Comparison of ENCODE assay signal across 21 cellular contexts in genomic region chr14:105888784-105889665, GRCh38.
DNase-seq lines count a peak whose midpoint lies in the region; ATAC-seq and TF ChIP-seq lines count a peak whose summit lies in the region.
"Had no signal": no experiment of that assay in that cellular context is flagged by ENCODE, and none has a peak within 500 bp of the region (broad histone marks: within the 10 kb centered on the region; RNA-seq: fewer than 3 reads in every experiment).

No MANE protein-coding gene starts in this region.

- ATAC-seq in left lung (no peak), GM21619 (IDR thresholded peaks at IDR 0.05; ENCODE audit: unreplicated experiment) (no peak)

- H3K27ac ChIP-seq in left lung (no peak overlapping the region), suprapubic skin (no peak overlapping the region)
- H3K27ac ChIP-seq: cardiac muscle cell, SJSA1, thoracic aorta had no signal

- CTCF ChIA-PET in Calu3 (lab: Charles Lee), result no interaction called here

- intact Hi-C loops in left lung (cut with DNase I) (no loop called here), Calu3 (cut with micrococcal nuclease; ENCODE audit: unreplicated experiment) (no loop called here)

- no peaks in the 10 kb centered on the region for H3K36me3 ChIP-seq in left lung
- H3K36me3 ChIP-seq in suprapubic skin, result no peaks in the 10 kb centered on the region
- H3K36me3 ChIP-seq: cardiac muscle cell, SJSA1, thoracic aorta had no signal

- TF ChIP-seq EP300 in suprapubic skin (IDR thresholded peaks at IDR 0.05), result no peak

- H3K4me1 Mint-ChIP-seq in IgD-negative memory B cell (no peaks in the 10 kb centered on the region), Calu3 (ENCODE audit: low read depth, unreplicated experiment) (no peaks in the 10 kb centered on the region)

- no peaks in the 10 kb centered on the region for H3K4me1 ChIP-seq in left lung
- no peaks in the 10 kb centered on the region for H3K4me1 ChIP-seq in suprapubic skin
- H3K4me1 ChIP-seq: SJSA1 had no signal

- H3K9me3 Mint-ChIP-seq in IgD-negative memory B cell (no peaks in the 10 kb centered on the region), Calu3 (ENCODE audit: low read depth, unreplicated experiment) (no peaks in the 10 kb centered on the region)
- H3K9me3 Mint-ChIP-seq: CD4-positive, CD25-positive, alpha-beta regulatory T cell; T-helper 2 cell treated with Interferon-gamma antibody and Interleukin-4, amounts not matched to agents 5 μg/mL and 100 μg/mL, for 36 hours had no signal

- no peaks in the 10 kb centered on the region for H3K36me3 Mint-ChIP-seq in IgD-negative memory B cell
- H3K36me3 Mint-ChIP-seq in Calu3 (ENCODE audit: insufficient read depth, unreplicated experiment), result no peaks in the 10 kb centered on the region
- H3K36me3 Mint-ChIP-seq: CD4-positive, CD25-positive, alpha-beta regulatory T cell had no signal

- H3K4me3 Mint-ChIP-seq in IgD-negative memory B cell (peak overlapping the region in 3 of 4 donors; percentile 70 to 92 (median 78)), Calu3 (ENCODE audit: low read depth, unreplicated experiment) (no peak overlapping the region)
- H3K4me3 Mint-ChIP-seq: CD4-positive, CD25-positive, alpha-beta regulatory T cell; T-helper 2 cell treated with Interferon-gamma antibody and Interleukin-4, amounts not matched to agents 5 μg/mL and 100 μg/mL, for 36 hours had no signal

- H3K27ac Mint-ChIP-seq in IgD-negative memory B cell (peak overlapping the region in 1 of 3 donors; percentile 63), Calu3 (ENCODE audit: unreplicated experiment) (no peak overlapping the region)
- H3K27ac Mint-ChIP-seq: progenitor cell of endocrine pancreas had no signal

- H3K27me3 Mint-ChIP-seq in IgD-negative memory B cell (no peaks in the 10 kb centered on the region), Calu3 (ENCODE audit: unreplicated experiment) (peaks cover 45% of the 10 kb centered on the region)
- H3K27me3 Mint-ChIP-seq: progenitor cell of endocrine pancreas had no signal

- H3K27me3 ChIP-seq in left lung (peaks cover 0 to 36% of the 10 kb centered on the region in 2 donors), suprapubic skin (no peaks in the 10 kb centered on the region)
- H3K27me3 ChIP-seq: cardiac muscle cell, SJSA1 had no signal

- TF ChIP-seq CTCF in left lung (IDR thresholded peaks at IDR 0.05) (no peak), suprapubic skin (IDR thresholded peaks at IDR 0.05) (no peak), Calu3 (IDR thresholded peaks at IDR 0.05; ENCODE audit: unreplicated experiment) (no peak)

- 83% methylated on average over 8 of the region's 20 CpGs for WGBS in suprapubic skin

- H3K9me3 ChIP-seq in left lung (no peaks in the 10 kb centered on the region), suprapubic skin (no peaks in the 10 kb centered on the region)
- H3K9me3 ChIP-seq: SJSA1, thoracic aorta had no signal

- no TSS peak for BruUV-seq in Calu3 (replicated peaks; lab: Mats Ljungman, UMichigan)

- DNase-seq in activated T-cell treated with anti-CD3 and anti-CD28 coated beads, Interleukin-2, amount 50 U/mL, for 48 hours, result peak; percentile 12 to 13
- DNase-seq in activated T-cell treated with anti-CD3 and anti-CD28 coated beads for 4 hours, result no peak
- DNase-seq in left lung, result peak; percentile 19 to 25
- DNase-seq in suprapubic skin (ENCODE audit: low spot score in 2 of 2), result peak; percentile 33 to 49
- no peak for DNase-seq in Calu3
- no peak for DNase-seq in dermis blood vessel endothelial cell
- DNase-seq: ACHN; CD4-positive, CD25-positive, alpha-beta regulatory T cell; DMS153; effector memory CD4-positive, alpha-beta T cell; GOT3; NCI-H1417; NCI-H2171 had no signal

- no peak for TF ChIP-seq POLR2A in suprapubic skin (IDR thresholded peaks at IDR 0.05)

- no peak overlapping the region for H3K4me3 ChIP-seq in left lung
- no peak overlapping the region for H3K4me3 ChIP-seq in suprapubic skin
- H3K4me3 ChIP-seq: cardiac muscle cell, lung, SJSA1, thoracic aorta had no signal

Comparison
In these comparisons a context has a peak if more than half of its experiments do, and no peak if none do; other contexts are left out.
1. DNase-seq: peak in activated T-cell treated with anti-CD3 and anti-CD28 coated beads, Interleukin-2, amount 50 U/mL, for 48 hours (2 of 2), left lung (2 of 2) and suprapubic skin (2 of 2); none in activated T-cell treated with anti-CD3 and anti-CD28 coated beads for 4 hours (single experiment), Calu3 (single experiment) and dermis blood vessel endothelial cell (single experiment).